ENCODE assay signal across 8 cellular contexts in genomic region chr9:136363106-136363605, GRCh38. TPM values are rescaled to one million over a fixed set of nuclear protein-coding genes. Genes with fewer than 3 reads are reported as not detected.
DNase-seq lines count a peak whose midpoint lies in the region; ATAC-seq and TF ChIP-seq lines count a peak whose summit lies in the region.

No MANE protein-coding gene starts in this region.

- no peaks in the 10 kb centered on the region for H3K4me1 Mint-ChIP-seq in natural killer cell treated with Interleukin-12 subunit alpha and Interleukin-12 subunit beta and Interleukin-15 and Interleukin-18, amount 100 ng/mL, for 72 hours (ENCODE audit: low read depth in 2 of 2)

- H3K4me3 Mint-ChIP-seq in natural killer cell treated with Interleukin-12 subunit alpha and Interleukin-12 subunit beta and Interleukin-15 and Interleukin-18, amount 100 ng/mL, for 72 hours, result peak overlapping the region; percentile 71

- H3K27me3 ChIP-seq in Peyer's patch (no peaks in the 10 kb centered on the region), fibroblast of lung (ENCODE audit: control insufficient read depth, insufficient read depth, low read length) (no peaks in the 10 kb centered on the region)

- no peaks in the 10 kb centered on the region for H3K79me2 ChIP-seq in fibroblast of lung (ENCODE audit: control insufficient read depth, insufficient read depth, low read length)

- H3K36me3 Mint-ChIP-seq in natural killer cell treated with Interleukin-12 subunit alpha and Interleukin-12 subunit beta and Interleukin-15 and Interleukin-18, amount 100 ng/mL, for 72 hours, result no peaks in the 10 kb centered on the region

- TF ChIP-seq POLR2A in Peyer's patch (IDR thresholded peaks at IDR 0.05), result peak in 1 of 2 donors; percentile 68

- ATAC-seq in GM21723 (IDR thresholded peaks at IDR 0.05; ENCODE audit: unreplicated experiment), result peak; percentile 73
- peak; percentile 95 to 96 for ATAC-seq in natural killer cell treated with Interleukin-12 subunit alpha and Interleukin-12 subunit beta and Interleukin-15 and Interleukin-18, amount 100 ng/mL, for 72 hours

- H2AFZ ChIP-seq in fibroblast of lung (ENCODE audit: low read length), result no peak overlapping the region

- H3K27ac ChIP-seq in Peyer's patch, result peak overlapping the region; percentile 90 to 98 (median 94)
- peak overlapping the region; percentile 68 for H3K27ac ChIP-seq in fibroblast of lung (ENCODE audit: insufficient read depth, low read length)

- in situ Hi-C loops in KBM-7 (cut with MboI; ENCODE audit: low pct_unique_long_range_greater_than_20kb, low sequenced_read_pairs), result no loop called here

- peak; percentile 68 for DNase-seq in DMS79 treated with DMSO at 0.1 percent for 48 hours (lab: John Stamatoyannopoulos, UW)
- peak; percentile 84 for DNase-seq in KBM-7
- peak; percentile 96 to 99 (median 98) for DNase-seq in Peyer's patch
- DNase-seq in activated T-helper 1 cell treated with anti-CD3 and anti-CD28 coated beads, Interleukin-2, amount 50 U/mL, for 16 hours (ENCODE audit: low read depth in 1 of 2, low spot score in 1 of 2), result peak; percentile 85 to 87
- DNase-seq in fibroblast of lung (ENCODE audit: low read depth in 2 of 2), result peak; percentile 89 to 95
- peak; percentile 95 for DNase-seq in natural killer cell treated with Interleukin-12 subunit alpha and Interleukin-12 subunit beta and Interleukin-15 and Interleukin-18, amount 100 ng/mL, for 72 hours (ENCODE audit: low spot score)
- DNase-seq in stimulated activated naive CD4-positive, alpha-beta T cell (lab: John Stamatoyannopoulos, UW), result peak; percentile 80 to 96 (median 90)

- H4K20me1 ChIP-seq in fibroblast of lung (ENCODE audit: control insufficient read depth, extremely low read depth, insufficient read depth, low read length), result no peaks in the 10 kb centered on the region

- H3K9me3 ChIP-seq in Peyer's patch, result peaks cover 0 to 10% (median 0%) of the 10 kb centered on the region in 4 donors
- no peaks in the 10 kb centered on the region for H3K9me3 ChIP-seq in fibroblast of lung (ENCODE audit: control insufficient read depth, insufficient read depth, low read depth, low read length)

- H3K27me3 Mint-ChIP-seq in natural killer cell treated with Interleukin-12 subunit alpha and Interleukin-12 subunit beta and Interleukin-15 and Interleukin-18, amount 100 ng/mL, for 72 hours, result no peaks in the 10 kb centered on the region

- no peak overlapping the region for H3K27ac Mint-ChIP-seq in natural killer cell treated with Interleukin-12 subunit alpha and Interleukin-12 subunit beta and Interleukin-15 and Interleukin-18, amount 100 ng/mL, for 72 hours

- H3K4me3 ChIP-seq in Peyer's patch (peak overlapping the region; percentile 81 to 100 (median 88)), fibroblast of lung (replicated peaks in 1 of 4; ENCODE audit: control extremely low read depth in 1 of 4, insufficient read depth in 1 of 4, low read depth in 3 of 4, low read length in 4 of 4) (peak overlapping the region; percentile 35 to 71 (median 66))

- TF ChIP-seq CTCF in Peyer's patch (IDR thresholded peaks at IDR 0.05) (no peak), fibroblast of lung (conservative IDR thresholded peaks at IDR 0.05 in 1 of 2, IDR thresholded peaks at IDR 0.05 in 1 of 2; ENCODE audit: low read depth in 1 of 2, low read length in 2 of 2) (no peak)

- peak overlapping the region; percentile 75 for H3K4me2 ChIP-seq in fibroblast of lung (ENCODE audit: extremely low read depth, insufficient read depth, low read length)

- H3K4me1 ChIP-seq in Peyer's patch (peaks cover 3 to 25% (median 10%) of the 10 kb centered on the region in 4 donors), fibroblast of lung (ENCODE audit: control insufficient read depth, extremely low read depth, insufficient read depth, low read length) (peaks cover 21% of the 10 kb centered on the region)

- H3K36me3 ChIP-seq in Peyer's patch (no peaks in the 10 kb centered on the region), fibroblast of lung (ENCODE audit: control insufficient read depth, insufficient read depth, low read length) (peaks cover 5% of the 10 kb centered on the region)

- H3K9ac ChIP-seq in fibroblast of lung (ENCODE audit: insufficient read depth, low read length), result peak overlapping the region; percentile 89

- no peaks in the 10 kb centered on the region for H3K9me3 Mint-ChIP-seq in natural killer cell treated with Interleukin-12 subunit alpha and Interleukin-12 subunit beta and Interleukin-15 and Interleukin-18, amount 100 ng/mL, for 72 hours

RNA-seq across cellular contexts. Expression of gene DNLZ, which starts 0.4 kb away (rescaled TPM):
- total RNA-seq in Peyer's patch (10 to 100 TPM in 3 of 4 donors, 1 to 10 TPM in 1; 5.6 to 19.8 (median 13.5) TPM), fibroblast of lung (14.2 and 14.6 TPM in 2 replicates)
- polyA plus RNA-seq in fibroblast of lung, result 5.8 and 7.4 TPM in 2 replicates
- polyA plus RNA-seq in fibroblast of lung (2012), result 19.1 and 21.3 TPM in 2 replicates
- 0.47 and 4.8 TPM in 2 replicates for polyA minus RNA-seq in fibroblast of lung (ENCODE audit: low replicate concordance)
- 10 to 100 TPM; 30.0 to 41.2 TPM for total RNA-seq in natural killer cell treated with Interleukin-12 subunit alpha and Interleukin-12 subunit beta and Interleukin-15 and Interleukin-18, amount 100 ng/mL, for 72 hours

RNA-seq across cellular contexts. Expression of gene CARD9, which starts 10.3 kb away (rescaled TPM):
- total RNA-seq in Peyer's patch (10 to 100 TPM in 1 of 4 donors, under 1 TPM in 3; 0.28 to 14.9 (median 0.64) TPM), fibroblast of lung (1.0 and 3.3 TPM in 2 replicates)
- polyA plus RNA-seq in fibroblast of lung, result 0.16 and 0.69 TPM in 2 replicates
- polyA plus RNA-seq in fibroblast of lung (2012), result 0.75 and 1.6 TPM in 2 replicates
- 0.11 and 1.1 TPM in 2 replicates for polyA minus RNA-seq in fibroblast of lung (ENCODE audit: low replicate concordance)
- total RNA-seq in natural killer cell treated with Interleukin-12 subunit alpha and Interleukin-12 subunit beta and Interleukin-15 and Interleukin-18, amount 100 ng/mL, for 72 hours, result 1 to 10 TPM; 2.8 to 9.4 TPM

RNA-seq across cellular contexts. Expression of gene GPSM1, which starts 35.8 kb away (rescaled TPM):
- total RNA-seq in Peyer's patch (10 to 100 TPM in 1 of 4 donors, 1 to 10 TPM in 3; 3.7 to 25.6 (median 6.0) TPM), fibroblast of lung (54.2 and 60.3 TPM in 2 replicates)
- polyA plus RNA-seq in fibroblast of lung, result 15.8 and 17.2 TPM in 2 replicates
- 42.7 and 50.3 TPM in 2 replicates for polyA plus RNA-seq in fibroblast of lung (2012)
- polyA minus RNA-seq in fibroblast of lung (ENCODE audit: low replicate concordance), result 18.7 and 34.0 TPM in 2 replicates
- total RNA-seq in natural killer cell treated with Interleukin-12 subunit alpha and Interleukin-12 subunit beta and Interleukin-15 and Interleukin-18, amount 100 ng/mL, for 72 hours, result 1 to 10 TPM; 1.7 to 2.3 TPM

RNA-seq across cellular contexts. Expression of gene SNAPC4, which starts 36.8 kb away (rescaled TPM):
- total RNA-seq in Peyer's patch (10 to 100 TPM in 3 of 4 donors, 1 to 10 TPM in 1; 6.3 to 58.6 (median 13.2) TPM), fibroblast of lung (3.8 and 4.9 TPM in 2 replicates)
- polyA plus RNA-seq in fibroblast of lung, result 1.8 and 2.4 TPM in 2 replicates
- 4.3 and 4.9 TPM in 2 replicates for polyA plus RNA-seq in fibroblast of lung (2012)
- 2.6 and 3.1 TPM in 2 replicates for polyA minus RNA-seq in fibroblast of lung (ENCODE audit: low replicate concordance)
- 10 to 100 TPM; 11.3 to 48.5 TPM for total RNA-seq in natural killer cell treated with Interleukin-12 subunit alpha and Interleukin-12 subunit beta and Interleukin-15 and Interleukin-18, amount 100 ng/mL, for 72 hours

RNA-seq across cellular contexts. Expression of gene ENTR1, which starts 47.3 kb away (rescaled TPM):
- total RNA-seq in Peyer's patch (100 to 1,000 TPM in 1 of 4 donors, 10 to 100 TPM in 3; 29.9 to 193 (median 50.2) TPM), fibroblast of lung (31.9 and 32.4 TPM in 2 replicates)
- polyA plus RNA-seq in fibroblast of lung, result 24.5 and 30.7 TPM in 2 replicates
- 28.1 and 32.2 TPM in 2 replicates for polyA plus RNA-seq in fibroblast of lung (2012)
- 18.0 and 20.3 TPM in 2 replicates for polyA minus RNA-seq in fibroblast of lung (ENCODE audit: low replicate concordance)
- 10 to 100 TPM; 24.1 to 86.6 TPM for total RNA-seq in natural killer cell treated with Interleukin-12 subunit alpha and Interleukin-12 subunit beta and Interleukin-15 and Interleukin-18, amount 100 ng/mL, for 72 hours

Comparison
In these comparisons a context has a peak if more than half of its experiments do, and no peak if none do; other contexts are left out.
1. Peak in every context shown above with its lines: DNase-seq, ATAC-seq, H3K4me3 ChIP-seq and H3K27ac ChIP-seq.